In genomic region chr2:168244318-168244717, GRCh38 we compare ENCODE assay signal across 8 cellular contexts. TPM values are rescaled to one million over a fixed set of nuclear protein-coding genes. Genes with fewer than 3 reads are reported as not detected.
DNase-seq lines count a peak whose midpoint lies in the region; ATAC-seq and TF ChIP-seq lines count a peak whose summit lies in the region.

No MANE protein-coding gene starts in this region.

- DNase-seq in DMS 273 treated with DMSO at 0.1 percent for 48 hours (lab: John Stamatoyannopoulos, UW) (peak; percentile 93), NCI-H2171 (lab: John Stamatoyannopoulos, UW) (peak; percentile 84), kidney tubule cell (ENCODE audit: low spot score) (peak; percentile 54), superior temporal gyrus (ENCODE audit: extremely low spot score) (peak; percentile 14), omental fat pad (ENCODE audit: low spot score) (no peak), erythroblast (lab: John Stamatoyannopoulos, UW) (no peak), islet precursor cell (no peak)
- peak; percentile 67 for DNase-seq in activated CD8-positive, alpha-beta memory T cell treated with anti-CD3 and anti-CD28 coated beads, Interleukin-2, amount 50 U/mL, for 48 hours

- TF ChIP-seq CTCF in omental fat pad (IDR thresholded peaks at IDR 0.05) = no peak

- TF ChIP-seq POLR2A in erythroblast (IDR thresholded peaks at IDR 0.05; ENCODE audit: low read length) = no peak

- no peak for ATAC-seq in omental fat pad (ENCODE audit: low FRiP score)

RNA-seq across cellular contexts. Expression of gene STK39, which starts 3.1 kb away (rescaled TPM):
- 10 to 100 TPM; 18.4 to 65.0 (median 27.1) TPM for total RNA-seq in omental fat pad

Comparison
In these comparisons a context has a peak if more than half of its experiments do, and no peak if none do; other contexts are left out.
1. DNase-seq: peak in DMS 273 treated with DMSO at 0.1 percent for 48 hours (single experiment), NCI-H2171 (single experiment), activated CD8-positive, alpha-beta memory T cell treated with anti-CD3 and anti-CD28 coated beads, Interleukin-2, amount 50 U/mL, for 48 hours (single experiment), kidney tubule cell (single experiment) and superior temporal gyrus (single experiment); none in omental fat pad (single experiment), erythroblast (0 of 2) and islet precursor cell (single experiment).